ENCODE assay signal across 15 cellular contexts in the genomic region with DNA sequence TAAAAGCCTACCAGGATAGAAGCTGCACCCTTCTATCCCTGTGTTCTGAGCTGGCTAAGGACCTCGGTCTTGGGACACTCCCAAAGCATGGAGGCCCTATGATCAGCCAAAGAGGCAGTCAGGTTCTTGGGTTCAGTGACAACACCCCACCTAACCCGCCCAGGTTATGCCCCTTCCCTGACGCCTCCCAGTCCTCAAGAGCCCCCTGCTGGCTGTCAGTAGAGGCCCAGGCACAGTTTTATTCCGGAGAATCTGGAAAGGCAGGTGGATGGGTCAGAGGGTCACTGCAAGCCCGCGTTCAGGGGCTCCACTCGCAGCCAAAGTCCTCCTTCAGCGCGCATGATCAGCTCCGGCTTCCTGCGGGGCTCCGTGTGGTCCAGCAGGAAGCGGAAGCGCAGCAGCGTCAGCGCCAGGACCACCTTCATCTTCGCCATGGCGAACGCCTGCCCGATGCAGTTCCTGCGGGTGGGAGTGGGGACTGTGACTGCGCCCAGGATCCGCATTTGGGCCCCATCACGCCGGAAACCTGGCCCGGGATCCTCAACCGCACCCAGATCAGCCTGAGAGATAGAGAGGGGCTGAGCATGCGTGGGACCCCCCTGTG. TPM values are rescaled to one million over a fixed set of nuclear protein-coding genes. Genes with fewer than 3 reads are reported as not detected.
DNase-seq lines count a peak whose midpoint lies in the region; ATAC-seq lines count a peak whose summit lies in the region.
"Had no signal": no experiment of that assay in that cellular context is flagged by ENCODE, and none has a peak within 500 bp of the region (broad histone marks: within the 10 kb centered on the region; RNA-seq: fewer than 3 reads in every experiment).

No MANE protein-coding gene starts in this region.

- H3K36me3 Mint-ChIP-seq in activated T-cell treated with anti-CD3 and anti-CD28 coated beads, Interleukin-2, amount 50 U/mL, for 4 hours (ENCODE audit: insufficient read depth): no peaks in the 10 kb centered on the region
- no peaks in the 10 kb centered on the region for H3K36me3 Mint-ChIP-seq in activated T-cell treated with anti-CD3 and anti-CD28 coated beads, Interleukin-2, amount 50 U/mL, for 24 hours (ENCODE audit: low read depth)
- H3K36me3 Mint-ChIP-seq in central memory CD8-positive, alpha-beta T cell (ENCODE audit: insufficient read depth): no peaks in the 10 kb centered on the region
- H3K36me3 Mint-ChIP-seq in stimulated activated naive CD8-positive, alpha-beta T cell treated with anti-CD3 and anti-CD28 coated beads, Interleukin-15, Interleukin-2, amounts not matched to agents 100 ng/mL and 50 ng/mL, for 24 hours (ENCODE audit: low read depth): no peaks in the 10 kb centered on the region

- no peaks in the 10 kb centered on the region for H3K4me1 Mint-ChIP-seq in activated T-cell treated with anti-CD3 and anti-CD28 coated beads, Interleukin-2, amount 50 U/mL, for 4 hours (ENCODE audit: low read depth)
- no peaks in the 10 kb centered on the region for H3K4me1 Mint-ChIP-seq in activated T-cell treated with anti-CD3 and anti-CD28 coated beads, Interleukin-2, amount 50 U/mL, for 24 hours (ENCODE audit: low read depth)
- no peaks in the 10 kb centered on the region for H3K4me1 Mint-ChIP-seq in central memory CD8-positive, alpha-beta T cell
- no peaks in the 10 kb centered on the region for H3K4me1 Mint-ChIP-seq in stimulated activated naive CD8-positive, alpha-beta T cell treated with anti-CD3 and anti-CD28 coated beads, Interleukin-15, Interleukin-2, amounts not matched to agents 100 ng/mL and 50 ng/mL, for 24 hours (ENCODE audit: low read depth)

- DNase-seq in activated T-cell treated with anti-CD3 and anti-CD28 coated beads, Interleukin-2, amount 50 U/mL, for 4 hours: no peak
- DNase-seq in activated T-cell treated with anti-CD3 and anti-CD28 coated beads, Interleukin-2, amount 50 U/mL, for 24 hours: no peak
- no peak for DNase-seq in central memory CD8-positive, alpha-beta T cell (ENCODE audit: low spot score in 2 of 2)
- no peak for DNase-seq in central memory CD4-positive, alpha-beta T cell
- DNase-seq in NCI-H187 treated with DMSO at 0.1 percent for 48 hours (lab: John Stamatoyannopoulos, UW): no peak
- DNase-seq: activated CD4-positive, alpha-beta memory T cell treated with anti-CD3 and anti-CD28 coated beads, Interleukin-2, amount 10 ng/mL, durations not matched to agents 7 days and 5 days; EL; NCI-H1092; NCI-H69; T-cell had no signal

- no peak overlapping the region for H3K27ac Mint-ChIP-seq in activated T-cell treated with anti-CD3 and anti-CD28 coated beads, Interleukin-2, amount 50 U/mL, for 24 hours
- no peak overlapping the region for H3K27ac Mint-ChIP-seq in central memory CD8-positive, alpha-beta T cell (ENCODE audit: low read depth)
- H3K27ac Mint-ChIP-seq in stimulated activated naive CD8-positive, alpha-beta T cell treated with anti-CD3 and anti-CD28 coated beads, Interleukin-15, Interleukin-2, amounts not matched to agents 100 ng/mL and 50 ng/mL, for 24 hours: no peak overlapping the region
- H3K27ac Mint-ChIP-seq: activated CD4-positive, alpha-beta memory T cell treated with anti-CD3 and anti-CD28 coated beads, Interleukin-2, amount 10 ng/mL, durations not matched to agents 7 days and 5 days; progenitor cell of endocrine pancreas; T-cell had no signal

- H3K27me3 Mint-ChIP-seq in activated T-cell treated with anti-CD3 and anti-CD28 coated beads, Interleukin-2, amount 50 U/mL, for 4 hours (ENCODE audit: low read depth): peaks cover 67% of the 10 kb centered on the region
- H3K27me3 Mint-ChIP-seq in activated T-cell treated with anti-CD3 and anti-CD28 coated beads, Interleukin-2, amount 50 U/mL, for 24 hours: peaks cover 71% of the 10 kb centered on the region
- peaks cover 86% of the 10 kb centered on the region for H3K27me3 Mint-ChIP-seq in central memory CD8-positive, alpha-beta T cell
- H3K27me3 Mint-ChIP-seq in stimulated activated naive CD8-positive, alpha-beta T cell treated with anti-CD3 and anti-CD28 coated beads, Interleukin-15, Interleukin-2, amounts not matched to agents 100 ng/mL and 50 ng/mL, for 24 hours: peaks cover 66% of the 10 kb centered on the region
- H3K27me3 Mint-ChIP-seq: progenitor cell of endocrine pancreas had no signal

- ATAC-seq in activated T-cell treated with anti-CD3 and anti-CD28 coated beads, Interleukin-2, amount 50 U/mL, for 4 hours: no peak
- ATAC-seq in central memory CD8-positive, alpha-beta T cell (replicated peaks; ENCODE audit: extremely low read depth, poor library complexity, severe bottlenecking): no peak
- ATAC-seq in HG02798 (IDR thresholded peaks at IDR 0.05; ENCODE audit: poor library complexity, unreplicated experiment): no peak
- ATAC-seq: T-cell had no signal

- peak overlapping the region; percentile 27 for H3K4me3 Mint-ChIP-seq in activated T-cell treated with anti-CD3 and anti-CD28 coated beads, Interleukin-2, amount 50 U/mL, for 4 hours
- H3K4me3 Mint-ChIP-seq in activated T-cell treated with anti-CD3 and anti-CD28 coated beads, Interleukin-2, amount 50 U/mL, for 24 hours: no peak overlapping the region
- H3K4me3 Mint-ChIP-seq in central memory CD8-positive, alpha-beta T cell: peak overlapping the region; percentile 30
- H3K4me3 Mint-ChIP-seq in stimulated activated naive CD8-positive, alpha-beta T cell treated with anti-CD3 and anti-CD28 coated beads, Interleukin-15, Interleukin-2, amounts not matched to agents 100 ng/mL and 50 ng/mL, for 24 hours: peak overlapping the region; percentile 55
- H3K4me3 Mint-ChIP-seq: activated CD4-positive, alpha-beta memory T cell treated with anti-CD3 and anti-CD28 coated beads, Interleukin-2, amount 10 ng/mL, durations not matched to agents 7 days and 5 days; T-cell had no signal

- H3K9me3 Mint-ChIP-seq in activated T-cell treated with anti-CD3 and anti-CD28 coated beads, Interleukin-2, amount 50 U/mL, for 4 hours: peaks cover 9% of the 10 kb centered on the region
- H3K9me3 Mint-ChIP-seq in activated T-cell treated with anti-CD3 and anti-CD28 coated beads, Interleukin-2, amount 50 U/mL, for 24 hours: peaks cover 2% of the 10 kb centered on the region
- H3K9me3 Mint-ChIP-seq in central memory CD8-positive, alpha-beta T cell: no peaks in the 10 kb centered on the region
- H3K9me3 Mint-ChIP-seq in stimulated activated naive CD8-positive, alpha-beta T cell treated with anti-CD3 and anti-CD28 coated beads, Interleukin-15, Interleukin-2, amounts not matched to agents 100 ng/mL and 50 ng/mL, for 24 hours: no peaks in the 10 kb centered on the region
- H3K9me3 Mint-ChIP-seq: activated CD4-positive, alpha-beta memory T cell treated with anti-CD3 and anti-CD28 coated beads, Interleukin-2, amount 10 ng/mL, durations not matched to agents 7 days and 5 days had no signal

- H3K9me3 ChIP-seq in KOPT-K1 (ENCODE audit: insufficient read depth, low read length, poor library complexity, severe bottlenecking): no peaks in the 10 kb centered on the region

- H3K36me3 ChIP-seq in KOPT-K1 (ENCODE audit: insufficient read depth, low read length): no peaks in the 10 kb centered on the region

- H3K27ac ChIP-seq in KOPT-K1 (ENCODE audit: low read depth, low read length, poor library complexity, severe bottlenecking): peak overlapping the region; percentile 52

RNA-seq across cellular contexts. Expression of gene OR10H3, which starts 22.3 kb away (rescaled TPM):
- not detected for total RNA-seq in activated T-cell treated with anti-CD3 and anti-CD28 coated beads, Interleukin-2, amount 50 U/mL, for 4 hours
- total RNA-seq: activated CD4-positive, alpha-beta memory T cell treated with anti-CD3 and anti-CD28 coated beads, Interleukin-2, amount 10 ng/mL, durations not matched to agents 7 days and 5 days; cardiac septum; progenitor cell of endocrine pancreas; T-cell had no signal

RNA-seq across cellular contexts. Expression of gene OR10H5, which starts 27.4 kb away (rescaled TPM):
- total RNA-seq in activated T-cell treated with anti-CD3 and anti-CD28 coated beads, Interleukin-2, amount 50 U/mL, for 4 hours: not detected
- total RNA-seq: activated CD4-positive, alpha-beta memory T cell treated with anti-CD3 and anti-CD28 coated beads, Interleukin-2, amount 10 ng/mL, durations not matched to agents 7 days and 5 days; cardiac septum; progenitor cell of endocrine pancreas; T-cell had no signal

RNA-seq across cellular contexts. Expression of gene OR10H2, which starts 32.2 kb away (rescaled TPM):
- total RNA-seq in activated T-cell treated with anti-CD3 and anti-CD28 coated beads, Interleukin-2, amount 50 U/mL, for 4 hours: not detected
- total RNA-seq: activated CD4-positive, alpha-beta memory T cell treated with anti-CD3 and anti-CD28 coated beads, Interleukin-2, amount 10 ng/mL, durations not matched to agents 7 days and 5 days; cardiac septum; progenitor cell of endocrine pancreas; T-cell had no signal

RNA-seq across cellular contexts. Expression of gene OR10H1, which starts 55.4 kb away (rescaled TPM):
- under 1 TPM in 1 of 3 donors, not detected in 2; 0.05 TPM for total RNA-seq in activated T-cell treated with anti-CD3 and anti-CD28 coated beads, Interleukin-2, amount 50 U/mL, for 4 hours
- total RNA-seq: activated CD4-positive, alpha-beta memory T cell treated with anti-CD3 and anti-CD28 coated beads, Interleukin-2, amount 10 ng/mL, durations not matched to agents 7 days and 5 days; cardiac septum; progenitor cell of endocrine pancreas had no signal
